In genomic region chr6:132190815-132191175, GRCh38 we compare ENCODE assay signal across 15 cellular contexts.
DNase-seq lines count a peak whose midpoint lies in the region; ATAC-seq and TF ChIP-seq lines count a peak whose summit lies in the region.
"Had no signal": no experiment of that assay in that cellular context is flagged by ENCODE, and none has a peak within 500 bp of the region (broad histone marks: within the 10 kb centered on the region; RNA-seq: fewer than 3 reads in every experiment).

No MANE protein-coding gene starts in this region.

- H2AFZ ChIP-seq in SK-N-SH (ENCODE audit: low read depth), result peak overlapping the region; percentile 54

- H3F3A ChIP-seq in SK-N-SH (replicated peaks; ENCODE audit: insufficient read depth), result peaks cover 37% of the 10 kb centered on the region

- H3K9me3 ChIP-seq in SK-N-SH (no peaks in the 10 kb centered on the region), transverse colon (no peaks in the 10 kb centered on the region)

- TF ChIP-seq EP300 in SK-N-SH (IDR thresholded peaks at IDR 0.05; ENCODE audit: borderline replicate concordance in 1 of 2, low read depth in 1 of 2, low read length in 1 of 2), result no peak
- no peak for TF ChIP-seq EP300 in transverse colon (IDR thresholded peaks at IDR 0.05; ENCODE audit: low read depth)

- H3K79me2 ChIP-seq in SK-N-SH (ENCODE audit: insufficient read depth), result no peaks in the 10 kb centered on the region

- TF ChIP-seq POLR2A in transverse colon (IDR thresholded peaks at IDR 0.05), result no peak

- no peak overlapping the region for H3K4me3 Mint-ChIP-seq in activated CD4-positive, alpha-beta T cell treated with anti-CD3 and anti-CD28 coated beads for 36 hours
- H3K4me3 Mint-ChIP-seq: activated CD4-positive, alpha-beta memory T cell treated with anti-CD3 and anti-CD28 coated beads, Interleukin-2, amount 10 ng/mL, durations not matched to agents 7 days and 5 days; central memory CD8-positive, alpha-beta T cell; nephron had no signal

- H3K9me2 ChIP-seq in SK-N-SH, result no peaks in the 10 kb centered on the region

- H3K27ac ChIP-seq in SK-N-SH (ENCODE audit: low read depth in 2 of 2, low read length in 1 of 2) (peak overlapping the region; percentile 53 to 93; a peak in 3 of 4 replicates), transverse colon (peak overlapping the region in 3 of 4 donors; percentile 23 to 49 (median 30))
- H3K27ac ChIP-seq: 22Rv1 had no signal

- H3K9me3 Mint-ChIP-seq in activated CD4-positive, alpha-beta T cell treated with anti-CD3 and anti-CD28 coated beads for 36 hours (ENCODE audit: low read depth), result no peaks in the 10 kb centered on the region
- H3K9me3 Mint-ChIP-seq: activated CD4-positive, alpha-beta memory T cell treated with anti-CD3 and anti-CD28 coated beads, Interleukin-2, amount 10 ng/mL, durations not matched to agents 7 days and 5 days; central memory CD8-positive, alpha-beta T cell had no signal

- intact Hi-C loops in transverse colon (cut with DNase I; ENCODE audit: low total_unique reads), result no loop called here
- intact Hi-C loops in activated CD4-positive, alpha-beta T cell treated with anti-CD3 and anti-CD28 coated beads for 36 hours (cut with DNase I, micrococcal nuclease), result no loop called here

- DNase-seq in DMS53 (lab: John Stamatoyannopoulos, UW), result peak; percentile 25
- no peak for DNase-seq in DMS53 treated with DMSO at 0.1 percent for 48 hours (lab: John Stamatoyannopoulos, UW; ENCODE audit: unreplicated experiment)
- no peak for DNase-seq in SK-N-SH
- DNase-seq in fibroblast of villous mesenchyme (ENCODE audit: low read depth), result peak; percentile 64
- no peak for DNase-seq in transverse colon
- DNase-seq in activated CD4-positive, alpha-beta T cell treated with anti-CD3 and anti-CD28 coated beads for 36 hours, result no peak
- DNase-seq in NCI-H2196 treated with DMSO at 0.1 percent for 48 hours (lab: John Stamatoyannopoulos, UW; ENCODE audit: unreplicated experiment), result no peak
- no peak for DNase-seq in HUDEP-2 (lab: John Stamatoyannopoulos, UW; ENCODE audit: unreplicated experiment in 76 of 76)
- DNase-seq: activated CD4-positive, alpha-beta memory T cell treated with anti-CD3 and anti-CD28 coated beads, Interleukin-2, amount 10 ng/mL, durations not matched to agents 7 days and 5 days; NCI-H2029; stimulated activated CD4-positive, alpha-beta T cell treated with anti-CD3 and anti-CD28 coated beads, Interleukin-2, amount 100 ng/mL, for 48 hours; trophoblast cell had no signal

- H3K4me1 Mint-ChIP-seq in activated CD4-positive, alpha-beta T cell treated with anti-CD3 and anti-CD28 coated beads for 36 hours, result no peaks in the 10 kb centered on the region
- H3K4me1 Mint-ChIP-seq: activated CD4-positive, alpha-beta memory T cell treated with anti-CD3 and anti-CD28 coated beads, Interleukin-2, amount 10 ng/mL, durations not matched to agents 7 days and 5 days; central memory CD8-positive, alpha-beta T cell; nephron had no signal

- H3K4me2 ChIP-seq in SK-N-SH, result peak overlapping the region; percentile 4; the same call in 1 of the 2 replicates

- TF ChIP-seq CTCF in SK-N-SH (IDR thresholded peaks at IDR 0.05), result no peak
- no peak for TF ChIP-seq CTCF in fibroblast of villous mesenchyme (IDR thresholded peaks at IDR 0.05; ENCODE audit: insufficient read depth, low read depth, low read length)
- TF ChIP-seq CTCF in transverse colon (IDR thresholded peaks at IDR 0.05), result no peak

- H4K20me1 ChIP-seq in SK-N-SH (ENCODE audit: insufficient read depth), result no peaks in the 10 kb centered on the region

- no peak overlapping the region for H3K27ac Mint-ChIP-seq in activated CD4-positive, alpha-beta T cell treated with anti-CD3 and anti-CD28 coated beads for 36 hours
- H3K27ac Mint-ChIP-seq: activated CD4-positive, alpha-beta memory T cell treated with anti-CD3 and anti-CD28 coated beads, Interleukin-2, amount 10 ng/mL, durations not matched to agents 7 days and 5 days had no signal

- H3K36me3 Mint-ChIP-seq in activated CD4-positive, alpha-beta T cell treated with anti-CD3 and anti-CD28 coated beads for 36 hours (ENCODE audit: low read depth), result no peaks in the 10 kb centered on the region

- POLR2A ChIA-PET in SK-N-SH (lab: Yijun Ruan, JAX), result no interaction called here
- POLR2A ChIA-PET in activated CD4-positive, alpha-beta T cell treated with anti-CD3 and anti-CD28 coated beads for 36 hours (lab: Charles Lee), result no interaction called here

- H3K4me1 ChIP-seq in SK-N-SH (ENCODE audit: control insufficient read depth in 1 of 2, insufficient read depth in 2 of 2, low read depth in 1 of 2, low read length in 1 of 2) (peaks cover 0 to 19% of the 10 kb centered on the region in 2 experiments; a peak in 2 of 4 replicates), transverse colon (no peaks in the 10 kb centered on the region)

- H3K36me3 ChIP-seq in SK-N-SH (replicated peaks in 1 of 2; ENCODE audit: control insufficient read depth in 1 of 2, insufficient read depth in 2 of 2, low read length in 1 of 2) (no peaks in the 10 kb centered on the region), transverse colon (no peaks in the 10 kb centered on the region)

- H3K27me3 Mint-ChIP-seq in activated CD4-positive, alpha-beta T cell treated with anti-CD3 and anti-CD28 coated beads for 36 hours, result no peaks in the 10 kb centered on the region
- H3K27me3 Mint-ChIP-seq: activated CD4-positive, alpha-beta memory T cell treated with anti-CD3 and anti-CD28 coated beads, Interleukin-2, amount 10 ng/mL, durations not matched to agents 7 days and 5 days; central memory CD8-positive, alpha-beta T cell had no signal

- 18% methylated on average over 3 of the region's 3 CpGs for WGBS in SK-N-SH (ENCODE audit: low lambda C conversion rate)
- 48 to 56% methylated on average over 3 of the region's 3 CpGs for WGBS in transverse colon (ENCODE audit: low coverage in 1 of 2), 2 donors

- H3K27me3 ChIP-seq in SK-N-SH (ENCODE audit: insufficient read depth) (no peaks in the 10 kb centered on the region), transverse colon (no peaks in the 10 kb centered on the region)

- H3K9ac ChIP-seq in SK-N-SH, result peak overlapping the region; percentile 20; the same call in 1 of the 2 replicates

- H3K4me3 ChIP-seq in SK-N-SH (ENCODE audit: low read depth in 2 of 2, low read length in 1 of 2) (no peak overlapping the region), fibroblast of villous mesenchyme (ENCODE audit: low read depth, low read length) (no peak overlapping the region), transverse colon (no peak overlapping the region)

- CTCF ChIA-PET in SK-N-SH (lab: Yijun Ruan, JAX), result no interaction called here
- CTCF ChIA-PET in activated CD4-positive, alpha-beta T cell treated with anti-CD3 and anti-CD28 coated beads for 36 hours (lab: Charles Lee), result no interaction called here

- no peak for ATAC-seq in activated CD4-positive, alpha-beta T cell treated with anti-CD3 and anti-CD28 coated beads for 36 hours

- no peak for TF ChIP-seq RAD21 in SK-N-SH (IDR thresholded peaks at IDR 0.05; ENCODE audit: low read length)

- in situ Hi-C loops in transverse colon (cut with MboI; ENCODE audit: low pct_ligation_motif_present in 1 of 4, low pct_unique_long_range_greater_than_20kb in 1 of 4, low sequenced_read_pairs in 3 of 4), result no loop called here

TF ChIP-seq in SK-N-SH, 30 proteins besides CTCF, POLR2A, EP300 and RAD21:
- no peak for TF ChIP-seq GABPA (IDR thresholded peaks at IDR 0.05; ENCODE audit: low read depth)
- no peak for TF ChIP-seq TEAD4 (IDR thresholded peaks at IDR 0.05; ENCODE audit: borderline replicate concordance, insufficient read depth)
- no peak for TF ChIP-seq SIN3A (IDR thresholded peaks at IDR 0.05; ENCODE audit: borderline replicate concordance, low read depth, low read length)
- no peak for TF ChIP-seq RXRA (IDR thresholded peaks at IDR 0.05; ENCODE audit: borderline replicate concordance, low read depth)
- TF ChIP-seq FOSL2 (IDR thresholded peaks at IDR 0.05; ENCODE audit: borderline replicate concordance, low read depth), result no peak
- TF ChIP-seq USF1 (IDR thresholded peaks at IDR 0.05; ENCODE audit: borderline replicate concordance, low read depth), result no peak
- TF ChIP-seq NFIC (IDR thresholded peaks at IDR 0.05; ENCODE audit: borderline replicate concordance), result no peak; the same call in 1 of the 2 replicates
- TF ChIP-seq YY1 (IDR thresholded peaks at IDR 0.05; ENCODE audit: low read depth), result no peak
- TF ChIP-seq MAX (IDR thresholded peaks at IDR 0.05; ENCODE audit: low read depth), result no peak

Comparison
In these comparisons a context has a peak if more than half of its experiments do, and no peak if none do; other contexts are left out.
1. DNase-seq: peak in DMS53 (single experiment) and fibroblast of villous mesenchyme (single experiment); none in DMS53 treated with DMSO at 0.1 percent for 48 hours (single experiment), SK-N-SH (single experiment), transverse colon (single experiment), activated CD4-positive, alpha-beta T cell treated with anti-CD3 and anti-CD28 coated beads for 36 hours (single experiment), NCI-H2196 treated with DMSO at 0.1 percent for 48 hours (single experiment) and HUDEP-2 (0 of 76).